Comparison of ENCODE assay signal across 31 cellular contexts in the genomic region with DNA sequence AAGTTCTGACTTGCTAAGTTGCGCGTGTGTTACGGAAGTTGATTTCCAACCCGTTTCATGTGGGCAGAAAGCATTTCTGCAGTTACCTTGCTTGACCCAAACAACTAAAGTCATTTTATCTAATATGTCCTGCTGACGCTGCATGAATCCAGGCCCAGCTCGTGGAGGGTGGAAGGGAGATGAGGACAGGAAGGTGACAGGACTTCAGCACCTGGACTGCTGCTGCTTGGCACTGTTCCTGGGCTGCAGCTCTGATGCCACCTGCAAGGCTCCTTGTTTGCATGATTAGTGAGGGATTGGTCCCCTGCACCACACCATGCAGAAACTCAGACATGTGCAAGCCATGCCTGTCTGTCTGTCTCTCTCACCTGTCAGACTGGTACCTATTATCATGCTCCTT.
"Had no signal": no experiment of that assay in that cellular context is flagged by ENCODE, and none has a peak within 500 bp of the region (broad histone marks: within the 10 kb centered on the region; RNA-seq: fewer than 3 reads in every experiment).

No MANE protein-coding gene starts in this region.

- H3K4me1 Mint-ChIP-seq: immature natural killer cell; stimulated activated effector memory CD8-positive, alpha-beta T cell treated with anti-CD3 and anti-CD28 coated beads, Interleukin-12 subunit alpha, Interleukin-12 subunit beta, amount 100 ng/mL, for 72 hours had no signal

- H3K9me3 ChIP-seq: left lung, lower lobe of right lung, pancreas, prostate gland, spleen, suprapubic skin, thoracic aorta, tibial artery, upper lobe of right lung had no signal

- H3K4me1 ChIP-seq: lower lobe of right lung, pancreas, prostate gland, upper lobe of right lung had no signal

- ATAC-seq: left colon; left lung; lower lobe of right lung; naive thymus-derived CD8-positive, alpha-beta T cell; pancreas; right cardiac atrium; sciatic nerve; stimulated activated effector memory CD8-positive, alpha-beta T cell treated with anti-CD3 and anti-CD28 coated beads, Interleukin-12 subunit alpha, Interleukin-12 subunit beta, amount 100 ng/mL, for 72 hours; upper lobe of right lung had no signal

- H3K27ac ChIP-seq: left lung, lower lobe of right lung, pancreas, prostate gland, spleen, suprapubic skin, thoracic aorta, tibial artery, upper lobe of right lung had no signal

- H3K27me3 ChIP-seq: pancreas had no signal

- H3K4me3 Mint-ChIP-seq: immature natural killer cell; naive thymus-derived CD8-positive, alpha-beta T cell; nephron; neural crest cell; stimulated activated effector memory CD8-positive, alpha-beta T cell treated with anti-CD3 and anti-CD28 coated beads, Interleukin-12 subunit alpha, Interleukin-12 subunit beta, amount 100 ng/mL, for 72 hours; stimulated activated naive CD8-positive, alpha-beta T cell treated with anti-CD3 and anti-CD28 coated beads, Interleukin-15, Interleukin-2, amounts not matched to agents 100 ng/mL and 50 ng/mL, for 24 hours had no signal

- H3K4me3 ChIP-seq: left lung, lower lobe of right lung, pancreas, prostate gland, skin epidermis, spleen, suprapubic skin, thoracic aorta, tibial artery, upper lobe of right lung had no signal

- DNase-seq: hypothalamus; immature natural killer cell; kidney; left colon; left lung; lower lobe of right lung; mammary epithelial cell; mesenchymal stem cell; naive thymus-derived CD8-positive, alpha-beta T cell; nucleus accumbens; pancreas; posterior cingulate gyrus; retina; right cardiac atrium; spleen; stimulated activated CD4-positive, alpha-beta T cell treated with anti-CD3 and anti-CD28 coated beads, Interleukin-4, amount 100 ng/mL, for 24 hours; stimulated activated naive CD4-positive, alpha-beta T cell; tibial artery; trophoblast cell; upper lobe of right lung had no signal

- H3K36me3 Mint-ChIP-seq: stimulated activated effector memory CD8-positive, alpha-beta T cell treated with anti-CD3 and anti-CD28 coated beads, Interleukin-12 subunit alpha, Interleukin-12 subunit beta, amount 100 ng/mL, for 72 hours had no signal

- H3K36me3 ChIP-seq: left lung, lower lobe of right lung, pancreas, prostate gland, spleen, suprapubic skin, thoracic aorta, tibial artery, upper lobe of right lung had no signal

- FAIRE-seq: islet of Langerhans, kidney, pancreas, urothelium cell line had no signal

- H3K27ac Mint-ChIP-seq: immature natural killer cell; naive thymus-derived CD8-positive, alpha-beta T cell; nephron; stimulated activated effector memory CD8-positive, alpha-beta T cell treated with anti-CD3 and anti-CD28 coated beads, Interleukin-12 subunit alpha, Interleukin-12 subunit beta, amount 100 ng/mL, for 72 hours; stimulated activated naive CD8-positive, alpha-beta T cell treated with anti-CD3 and anti-CD28 coated beads, Interleukin-15, Interleukin-2, amounts not matched to agents 100 ng/mL and 50 ng/mL, for 24 hours had no signal

- H3K9me3 Mint-ChIP-seq: immature natural killer cell; stimulated activated effector memory CD8-positive, alpha-beta T cell treated with anti-CD3 and anti-CD28 coated beads, Interleukin-12 subunit alpha, Interleukin-12 subunit beta, amount 100 ng/mL, for 72 hours; stimulated activated naive CD8-positive, alpha-beta T cell treated with anti-CD3 and anti-CD28 coated beads, Interleukin-15, Interleukin-2, amounts not matched to agents 100 ng/mL and 50 ng/mL, for 24 hours had no signal
